In genomic region chr2:171574149-171574795, GRCh38 we compare ENCODE assay signal across 8 cellular contexts. TPM values are rescaled to one million over a fixed set of nuclear protein-coding genes. Genes with fewer than 3 reads are reported as not detected.
DNase-seq lines count a peak whose midpoint lies in the region; ATAC-seq and TF ChIP-seq lines count a peak whose summit lies in the region.

No MANE protein-coding gene starts in this region.

- H2AFZ ChIP-seq in hepatocyte = peak overlapping the region; percentile 54

- H3K9ac ChIP-seq in skeletal muscle satellite cell (ENCODE audit: low read depth, low read length) = no peak overlapping the region

- DNase-seq in GM10266 (ENCODE audit: extremely low spot score) = peak; percentile 84
- DNase-seq in HEK293T (ENCODE audit: extremely low spot score) = peak; percentile 95
- DNase-seq in NCI-H1092 (lab: John Stamatoyannopoulos, UW) = peak; percentile 64
- DNase-seq in T-helper 9 cell = peak; percentile 76
- peak in 1 of 2 donors; percentile 88 for DNase-seq in ascending aorta (ENCODE audit: low spot score in 2 of 2)
- DNase-seq in hepatocyte (ENCODE audit: low spot score) = peak; percentile 88

- intact Hi-C loops in ascending aorta (cut with DNase I) = loop anchor here (1.0 to 10.0 kb wide), 4 partner anchors 113 to 891 kb away; partner anchors contain the start of genes DYNC1I2 and HAT1

- H3K9me3 ChIP-seq in ascending aorta (no peaks in the 10 kb centered on the region), hepatocyte (ENCODE audit: low read depth) (no peaks in the 10 kb centered on the region), skeletal muscle satellite cell (replicated peaks; ENCODE audit: low read length) (no peaks in the 10 kb centered on the region)

- CTCF ChIA-PET in HEK293T (lab: Yijun Ruan, JAX) = interaction anchor here (1.0 to 1.6 kb wide), 2 partner anchors 14 to 487 kb away, joined by 3 to 6 read pairs; no protein-coding TSS in a partner anchor

- no peaks in the 10 kb centered on the region for H3K4me1 ChIP-seq in ascending aorta
- H3K4me1 ChIP-seq in hepatocyte (ENCODE audit: insufficient read depth) = no peaks in the 10 kb centered on the region
- H3K4me1 ChIP-seq in skeletal muscle satellite cell (ENCODE audit: control insufficient read depth, insufficient read depth, low read length) = no peaks in the 10 kb centered on the region

- TF ChIP-seq CTCF in GM10266 (IDR thresholded peaks at IDR 0.05; ENCODE audit: control insufficient read depth, insufficient read depth, low read depth, missing control alignments) (peak; percentile 93), ascending aorta (IDR thresholded peaks at IDR 0.05) (peak; percentile 78 to 99 (median 98)), hepatocyte (IDR thresholded peaks at IDR 0.05; ENCODE audit: poor library complexity) (peak; percentile 92)

- ATAC-seq in HG02970 (IDR thresholded peaks at IDR 0.05; ENCODE audit: low FRiP score, unreplicated experiment) = no peak

- H3K27me3 ChIP-seq in ascending aorta = no peaks in the 10 kb centered on the region
- H3K27me3 ChIP-seq in hepatocyte = no peaks in the 10 kb centered on the region
- H3K27me3 ChIP-seq in skeletal muscle satellite cell (ENCODE audit: control insufficient read depth, insufficient read depth, low read length) = peaks cover 3% of the 10 kb centered on the region

- peak overlapping the region in 1 of 2 donors; percentile 21 for H3K4me3 ChIP-seq in ascending aorta
- H3K4me3 ChIP-seq in hepatocyte = no peak overlapping the region
- H3K4me3 ChIP-seq in skeletal muscle satellite cell (ENCODE audit: low read length) = no peak overlapping the region

- H3K9me2 ChIP-seq in hepatocyte (replicated peaks; ENCODE audit: insufficient read depth) = no peaks in the 10 kb centered on the region

- H3K4me2 ChIP-seq in hepatocyte (no peak overlapping the region), skeletal muscle satellite cell (ENCODE audit: low read length) (peak overlapping the region; percentile 48)

- POLR2A ChIA-PET in HEK293T (lab: Yijun Ruan, JAX) = interaction anchor here (0.6 kb wide), 1 partner anchor 50 kb away, joined by 3 read pairs; no protein-coding TSS in a partner anchor

- no peak overlapping the region for H3K27ac ChIP-seq in ascending aorta
- no peak overlapping the region for H3K27ac ChIP-seq in hepatocyte

- WGBS in hepatocyte (ENCODE audit: low lambda C conversion rate, missing lambda C conversion rate) = 25% methylated on average over 21 of the region's 21 CpGs

- no peaks in the 10 kb centered on the region for H4K20me1 ChIP-seq in hepatocyte (ENCODE audit: insufficient read depth, poor library complexity, severe bottlenecking)

- H3K79me2 ChIP-seq in hepatocyte = no peaks in the 10 kb centered on the region

- H3K36me3 ChIP-seq in ascending aorta (no peaks in the 10 kb centered on the region), hepatocyte (replicated peaks; ENCODE audit: insufficient read depth, low read depth) (no peaks in the 10 kb centered on the region), skeletal muscle satellite cell (ENCODE audit: insufficient read depth, low read length) (no peaks in the 10 kb centered on the region)

TF ChIP-seq in HEK293T, 16 proteins besides CTCF, POLR2A, EP300 and RAD21:
- no peak for TF ChIP-seq SP1 (IDR thresholded peaks at IDR 0.05)
- TF ChIP-seq FOXK2 (IDR thresholded peaks at IDR 0.05) = no peak
- no peak for TF ChIP-seq ARNT (IDR thresholded peaks at IDR 0.05)
- TF ChIP-seq NFRKB (IDR thresholded peaks at IDR 0.05) = no peak
- no peak for TF ChIP-seq SUZ12 (IDR thresholded peaks at IDR 0.05)
- no peak for TF ChIP-seq ZNF384 (IDR thresholded peaks at IDR 0.05)
- TF ChIP-seq FOXA1 (IDR thresholded peaks at IDR 0.05) = no peak
- TF ChIP-seq FOXM1 (IDR thresholded peaks at IDR 0.05; ENCODE audit: borderline replicate concordance) = no peak
- no peak for TF ChIP-seq ELF4 (IDR thresholded peaks at IDR 0.05)
- no peak for TF ChIP-seq TARDBP (IDR thresholded peaks at IDR 0.05)
- TF ChIP-seq BHLHE40 (IDR thresholded peaks at IDR 0.05; ENCODE audit: borderline replicate concordance) = no peak
- no peak for TF ChIP-seq LEF1 (IDR thresholded peaks at IDR 0.05; ENCODE audit: borderline replicate concordance)
- TF ChIP-seq CTBP1 (IDR thresholded peaks at IDR 0.05; ENCODE audit: borderline replicate concordance) = no peak
- TF ChIP-seq L3MBTL2 (conservative IDR thresholded peaks at IDR 0.05) = no peak
- no peak for TF ChIP-seq HDGF (IDR thresholded peaks at IDR 0.05; ENCODE audit: borderline replicate concordance)
- no peak for TF ChIP-seq PKNOX1 (IDR thresholded peaks at IDR 0.05)
TF ChIP-seq in HEK293T: peak in this region for 0.

RNA-seq across cellular contexts. Expression of gene CYBRD1, which starts 52.0 kb away (rescaled TPM):
- total RNA-seq in ascending aorta (222 TPM), hepatocyte (66.1 and 66.4 TPM in 2 replicates)
- 42.4 and 46.0 TPM in 2 replicates for polyA plus RNA-seq in hepatocyte
- total RNA-seq in skeletal muscle satellite cell (2012; rRNA removed) = 56.3 and 76.7 TPM in 2 replicates
